Comparison of ENCODE assay signal across 1 cellular context in genomic region chr1:52848423-52848822, GRCh38.
"Had no signal": no experiment of that assay in that cellular context is flagged by ENCODE, and none has a peak within 500 bp of the region (broad histone marks: within the 10 kb centered on the region; RNA-seq: fewer than 3 reads in every experiment).

No MANE protein-coding gene starts in this region.

- H3K4me3 ChIP-seq: MG63 had no signal

- H3K9me3 ChIP-seq: MG63 had no signal
